ENCODE assay signal across 1 cellular context in the genomic region with DNA sequence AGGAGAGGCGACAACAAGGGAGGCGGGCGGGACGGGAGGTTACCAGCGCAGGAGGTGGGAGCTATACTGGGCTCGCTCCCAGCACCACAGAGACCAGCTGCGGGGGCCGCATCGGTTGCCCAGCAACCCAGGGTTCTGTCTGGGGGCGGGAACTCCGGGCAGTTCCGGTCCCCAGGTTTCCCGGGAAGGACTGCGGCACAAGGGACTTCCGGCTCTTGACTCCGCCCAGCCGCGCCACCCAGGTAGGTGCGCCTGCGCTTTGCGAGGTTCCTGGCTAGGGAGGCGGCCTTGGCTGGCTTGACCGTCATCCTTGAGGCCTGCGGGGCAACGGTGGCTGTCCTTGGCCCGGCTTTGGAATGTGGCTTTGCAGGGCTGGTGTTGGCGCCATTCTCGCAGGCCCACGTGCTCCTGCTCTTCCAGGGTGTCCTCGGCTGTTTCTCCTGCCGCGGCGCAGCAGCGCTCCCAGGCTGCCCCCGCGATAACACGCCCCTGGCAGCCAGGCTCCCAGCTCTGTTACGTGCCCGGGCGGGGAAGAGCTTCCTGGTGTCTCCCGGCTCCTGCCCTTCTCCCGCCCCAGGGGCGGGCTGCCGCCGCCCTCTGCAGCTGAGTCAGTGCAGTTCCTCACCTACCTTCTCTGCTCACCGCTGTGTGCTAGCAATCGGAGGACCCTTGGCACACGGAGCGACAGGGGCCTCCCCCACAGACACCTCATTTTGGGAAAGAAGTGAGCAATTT.
TF ChIP-seq lines count a peak whose summit lies in the region.

A gene with protein sequence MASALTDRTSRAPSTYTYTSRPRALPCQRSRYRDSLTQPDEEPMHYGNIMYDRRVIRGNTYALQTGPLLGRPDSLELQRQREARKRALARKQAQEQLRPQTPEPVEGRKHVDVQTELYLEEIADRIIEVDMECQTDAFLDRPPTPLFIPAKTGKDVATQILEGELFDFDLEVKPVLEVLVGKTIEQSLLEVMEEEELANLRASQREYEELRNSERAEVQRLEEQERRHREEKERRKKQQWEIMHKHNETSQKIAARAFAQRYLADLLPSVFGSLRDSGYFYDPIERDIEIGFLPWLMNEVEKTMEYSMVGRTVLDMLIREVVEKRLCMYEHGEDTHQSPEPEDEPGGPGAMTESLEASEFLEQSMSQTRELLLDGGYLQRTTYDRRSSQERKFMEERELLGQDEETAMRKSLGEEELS (minus strand): TSS at position 534 of the 735 bp plus-strand sequence. CDS start 652 bp downstream, outside the sequence.

TF ChIP-seq in HepG2, 621 proteins besides CTCF, POLR2A, EP300 and RAD21 (continued from another document and continues in another):
- TF ChIP-seq, protein P1, sequence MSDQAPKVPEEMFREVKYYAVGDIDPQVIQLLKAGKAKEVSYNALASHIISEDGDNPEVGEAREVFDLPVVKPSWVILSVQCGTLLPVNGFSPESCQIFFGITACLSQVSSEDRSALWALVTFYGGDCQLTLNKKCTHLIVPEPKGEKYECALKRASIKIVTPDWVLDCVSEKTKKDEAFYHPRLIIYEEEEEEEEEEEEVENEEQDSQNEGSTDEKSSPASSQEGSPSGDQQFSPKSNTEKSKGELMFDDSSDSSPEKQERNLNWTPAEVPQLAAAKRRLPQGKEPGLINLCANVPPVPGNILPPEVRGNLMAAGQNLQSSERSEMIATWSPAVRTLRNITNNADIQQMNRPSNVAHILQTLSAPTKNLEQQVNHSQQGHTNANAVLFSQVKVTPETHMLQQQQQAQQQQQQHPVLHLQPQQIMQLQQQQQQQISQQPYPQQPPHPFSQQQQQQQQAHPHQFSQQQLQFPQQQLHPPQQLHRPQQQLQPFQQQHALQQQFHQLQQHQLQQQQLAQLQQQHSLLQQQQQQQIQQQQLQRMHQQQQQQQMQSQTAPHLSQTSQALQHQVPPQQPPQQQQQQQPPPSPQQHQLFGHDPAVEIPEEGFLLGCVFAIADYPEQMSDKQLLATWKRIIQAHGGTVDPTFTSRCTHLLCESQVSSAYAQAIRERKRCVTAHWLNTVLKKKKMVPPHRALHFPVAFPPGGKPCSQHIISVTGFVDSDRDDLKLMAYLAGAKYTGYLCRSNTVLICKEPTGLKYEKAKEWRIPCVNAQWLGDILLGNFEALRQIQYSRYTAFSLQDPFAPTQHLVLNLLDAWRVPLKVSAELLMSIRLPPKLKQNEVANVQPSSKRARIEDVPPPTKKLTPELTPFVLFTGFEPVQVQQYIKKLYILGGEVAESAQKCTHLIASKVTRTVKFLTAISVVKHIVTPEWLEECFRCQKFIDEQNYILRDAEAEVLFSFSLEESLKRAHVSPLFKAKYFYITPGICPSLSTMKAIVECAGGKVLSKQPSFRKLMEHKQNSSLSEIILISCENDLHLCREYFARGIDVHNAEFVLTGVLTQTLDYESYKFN (CRISPR knock-in tag; conservative IDR thresholded peaks at IDR 0.05) = peak; percentile 77
- TF ChIP-seq ZFP41 (CRISPR knock-in tag; IDR thresholded peaks at IDR 0.05; ENCODE audit: borderline replicate concordance) (peak; percentile 95; the same call in 1 of the 2 replicates), SP1 (IDR thresholded peaks at IDR 0.05) (no peak), SP1 (CRISPR knock-in tag; IDR thresholded peaks at IDR 0.05) (peak; percentile 96), HMGA1 (CRISPR knock-in tag; conservative IDR thresholded peaks at IDR 0.05) (no peak), GRHL1 (CRISPR knock-in tag; conservative IDR thresholded peaks at IDR 0.05) (no peak), ZNF235 (CRISPR knock-in tag; IDR thresholded peaks at IDR 0.05; ENCODE audit: borderline replicate concordance) (peak; percentile 88; the same call in 1 of the 2 replicates), NONO (IDR thresholded peaks at IDR 0.05) (no peak), NONO (CRISPR knock-in tag; conservative IDR thresholded peaks at IDR 0.05) (peak; percentile 97), POGK (CRISPR knock-in tag; conservative IDR thresholded peaks at IDR 0.05) (peak; percentile 97), SIX4 (CRISPR knock-in tag; IDR thresholded peaks at IDR 0.05) (0 out of 2 replicates have a peak, but pooled peaks have one; percentile 26), GATAD1 (CRISPR knock-in tag; IDR thresholded peaks at IDR 0.05) (peak; percentile 86), SRF (IDR thresholded peaks at IDR 0.05; ENCODE audit: low read depth, low read length) (peak; percentile 83; the same call in 1 of the 2 replicates), ZGPAT (CRISPR knock-in tag; IDR thresholded peaks at IDR 0.05) (peak; percentile 99), ZNF432 (CRISPR knock-in tag; IDR thresholded peaks at IDR 0.05; ENCODE audit: borderline replicate concordance) (no peak), ARID2 (CRISPR knock-in tag; IDR thresholded peaks at IDR 0.05; ENCODE audit: borderline replicate concordance) (peak; percentile 96), FOXO1 (CRISPR knock-in tag; IDR thresholded peaks at IDR 0.05) (peak; percentile 84), ZNF768 (CRISPR knock-in tag; IDR thresholded peaks at IDR 0.05) (peak; percentile 84), ERF (CRISPR knock-in tag; IDR thresholded peaks at IDR 0.05) (peak; percentile 99), ZNF792 (CRISPR knock-in tag; IDR thresholded peaks at IDR 0.05) (peak; percentile 95; the same call in 1 of the 2 replicates), ZNF275 (CRISPR knock-in tag; IDR thresholded peaks at IDR 0.05; ENCODE audit: borderline replicate concordance) (peak; percentile 88; the same call in 1 of the 2 replicates)
- TF ChIP-seq, protein P2, sequence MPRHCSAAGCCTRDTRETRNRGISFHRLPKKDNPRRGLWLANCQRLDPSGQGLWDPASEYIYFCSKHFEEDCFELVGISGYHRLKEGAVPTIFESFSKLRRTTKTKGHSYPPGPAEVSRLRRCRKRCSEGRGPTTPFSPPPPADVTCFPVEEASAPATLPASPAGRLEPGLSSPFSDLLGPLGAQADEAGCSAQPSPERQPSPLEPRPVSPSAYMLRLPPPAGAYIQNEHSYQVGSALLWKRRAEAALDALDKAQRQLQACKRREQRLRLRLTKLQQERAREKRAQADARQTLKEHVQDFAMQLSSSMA (CRISPR knock-in tag; IDR thresholded peaks at IDR 0.05) = no peak; the same call in none of the 2 replicates
- TF ChIP-seq, protein P3, sequence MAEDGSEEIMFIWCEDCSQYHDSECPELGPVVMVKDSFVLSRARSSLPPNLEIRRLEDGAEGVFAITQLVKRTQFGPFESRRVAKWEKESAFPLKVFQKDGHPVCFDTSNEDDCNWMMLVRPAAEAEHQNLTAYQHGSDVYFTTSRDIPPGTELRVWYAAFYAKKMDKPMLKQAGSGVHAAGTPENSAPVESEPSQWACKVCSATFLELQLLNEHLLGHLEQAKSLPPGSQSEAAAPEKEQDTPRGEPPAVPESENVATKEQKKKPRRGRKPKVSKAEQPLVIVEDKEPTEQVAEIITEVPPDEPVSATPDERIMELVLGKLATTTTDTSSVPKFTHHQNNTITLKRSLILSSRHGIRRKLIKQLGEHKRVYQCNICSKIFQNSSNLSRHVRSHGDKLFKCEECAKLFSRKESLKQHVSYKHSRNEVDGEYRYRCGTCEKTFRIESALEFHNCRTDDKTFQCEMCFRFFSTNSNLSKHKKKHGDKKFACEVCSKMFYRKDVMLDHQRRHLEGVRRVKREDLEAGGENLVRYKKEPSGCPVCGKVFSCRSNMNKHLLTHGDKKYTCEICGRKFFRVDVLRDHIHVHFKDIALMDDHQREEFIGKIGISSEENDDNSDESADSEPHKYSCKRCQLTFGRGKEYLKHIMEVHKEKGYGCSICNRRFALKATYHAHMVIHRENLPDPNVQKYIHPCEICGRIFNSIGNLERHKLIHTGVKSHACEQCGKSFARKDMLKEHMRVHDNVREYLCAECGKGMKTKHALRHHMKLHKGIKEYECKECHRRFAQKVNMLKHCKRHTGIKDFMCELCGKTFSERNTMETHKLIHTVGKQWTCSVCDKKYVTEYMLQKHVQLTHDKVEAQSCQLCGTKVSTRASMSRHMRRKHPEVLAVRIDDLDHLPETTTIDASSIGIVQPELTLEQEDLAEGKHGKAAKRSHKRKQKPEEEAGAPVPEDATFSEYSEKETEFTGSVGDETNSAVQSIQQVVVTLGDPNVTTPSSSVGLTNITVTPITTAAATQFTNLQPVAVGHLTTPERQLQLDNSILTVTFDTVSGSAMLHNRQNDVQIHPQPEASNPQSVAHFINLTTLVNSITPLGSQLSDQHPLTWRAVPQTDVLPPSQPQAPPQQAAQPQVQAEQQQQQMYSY (CRISPR knock-in tag; IDR thresholded peaks at IDR 0.05) = peak; percentile 65
- TF ChIP-seq, protein P4, sequence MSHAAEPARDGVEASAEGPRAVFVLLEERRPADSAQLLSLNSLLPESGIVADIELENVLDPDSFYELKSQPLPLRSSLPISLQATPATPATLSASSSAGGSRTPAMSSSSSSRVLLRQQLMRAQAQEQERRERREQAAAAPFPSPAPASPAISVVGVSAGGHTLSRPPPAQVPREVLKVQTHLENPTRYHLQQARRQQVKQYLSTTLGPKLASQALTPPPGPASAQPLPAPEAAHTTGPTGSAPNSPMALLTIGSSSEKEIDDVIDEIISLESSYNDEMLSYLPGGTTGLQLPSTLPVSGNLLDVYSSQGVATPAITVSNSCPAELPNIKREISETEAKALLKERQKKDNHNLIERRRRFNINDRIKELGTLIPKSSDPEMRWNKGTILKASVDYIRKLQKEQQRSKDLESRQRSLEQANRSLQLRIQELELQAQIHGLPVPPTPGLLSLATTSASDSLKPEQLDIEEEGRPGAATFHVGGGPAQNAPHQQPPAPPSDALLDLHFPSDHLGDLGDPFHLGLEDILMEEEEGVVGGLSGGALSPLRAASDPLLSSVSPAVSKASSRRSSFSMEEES (CRISPR knock-in tag; IDR thresholded peaks at IDR 0.05) = peak; percentile 89
- TF ChIP-seq, protein P5, sequence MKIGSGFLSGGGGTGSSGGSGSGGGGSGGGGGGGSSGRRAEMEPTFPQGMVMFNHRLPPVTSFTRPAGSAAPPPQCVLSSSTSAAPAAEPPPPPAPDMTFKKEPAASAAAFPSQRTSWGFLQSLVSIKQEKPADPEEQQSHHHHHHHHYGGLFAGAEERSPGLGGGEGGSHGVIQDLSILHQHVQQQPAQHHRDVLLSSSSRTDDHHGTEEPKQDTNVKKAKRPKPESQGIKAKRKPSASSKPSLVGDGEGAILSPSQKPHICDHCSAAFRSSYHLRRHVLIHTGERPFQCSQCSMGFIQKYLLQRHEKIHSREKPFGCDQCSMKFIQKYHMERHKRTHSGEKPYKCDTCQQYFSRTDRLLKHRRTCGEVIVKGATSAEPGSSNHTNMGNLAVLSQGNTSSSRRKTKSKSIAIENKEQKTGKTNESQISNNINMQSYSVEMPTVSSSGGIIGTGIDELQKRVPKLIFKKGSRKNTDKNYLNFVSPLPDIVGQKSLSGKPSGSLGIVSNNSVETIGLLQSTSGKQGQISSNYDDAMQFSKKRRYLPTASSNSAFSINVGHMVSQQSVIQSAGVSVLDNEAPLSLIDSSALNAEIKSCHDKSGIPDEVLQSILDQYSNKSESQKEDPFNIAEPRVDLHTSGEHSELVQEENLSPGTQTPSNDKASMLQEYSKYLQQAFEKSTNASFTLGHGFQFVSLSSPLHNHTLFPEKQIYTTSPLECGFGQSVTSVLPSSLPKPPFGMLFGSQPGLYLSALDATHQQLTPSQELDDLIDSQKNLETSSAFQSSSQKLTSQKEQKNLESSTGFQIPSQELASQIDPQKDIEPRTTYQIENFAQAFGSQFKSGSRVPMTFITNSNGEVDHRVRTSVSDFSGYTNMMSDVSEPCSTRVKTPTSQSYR (CRISPR knock-in tag; IDR thresholded peaks at IDR 0.05; ENCODE audit: borderline replicate concordance) = peak; percentile 54; the same call in 1 of the 2 replicates
- TF ChIP-seq, protein P6, sequence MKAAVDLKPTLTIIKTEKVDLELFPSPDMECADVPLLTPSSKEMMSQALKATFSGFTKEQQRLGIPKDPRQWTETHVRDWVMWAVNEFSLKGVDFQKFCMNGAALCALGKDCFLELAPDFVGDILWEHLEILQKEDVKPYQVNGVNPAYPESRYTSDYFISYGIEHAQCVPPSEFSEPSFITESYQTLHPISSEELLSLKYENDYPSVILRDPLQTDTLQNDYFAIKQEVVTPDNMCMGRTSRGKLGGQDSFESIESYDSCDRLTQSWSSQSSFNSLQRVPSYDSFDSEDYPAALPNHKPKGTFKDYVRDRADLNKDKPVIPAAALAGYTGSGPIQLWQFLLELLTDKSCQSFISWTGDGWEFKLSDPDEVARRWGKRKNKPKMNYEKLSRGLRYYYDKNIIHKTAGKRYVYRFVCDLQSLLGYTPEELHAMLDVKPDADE (CRISPR knock-in tag; IDR thresholded peaks at IDR 0.05) = peak; percentile 74; the same call in 1 of the 2 replicates
